8 cellular contexts compared by ENCODE assay signal in genomic region chr15:30990451-30991300, GRCh38. TPM values are rescaled to one million over a fixed set of nuclear protein-coding genes. Genes with fewer than 3 reads are reported as not detected.
DNase-seq lines count a peak whose midpoint lies in the region; ATAC-seq and TF ChIP-seq lines count a peak whose summit lies in the region.

No MANE protein-coding gene starts in this region.

- DNase-seq in GM03348 (ENCODE audit: low spot score): peak; percentile 29
- no peak for DNase-seq in T-helper 17 cell
- no peak for DNase-seq in esophagus squamous epithelium (lab: John Stamatoyannopoulos, UW)
- DNase-seq in middle frontal gyrus (ENCODE audit: extremely low spot score, low spot score): no peak
- no peak for DNase-seq in NCI-H2107 (lab: John Stamatoyannopoulos, UW)

- no peak for TF ChIP-seq POLR2A in esophagus squamous epithelium (IDR thresholded peaks at IDR 0.05)

- H3K4me3 ChIP-seq in esophagus squamous epithelium: peak overlapping the region; percentile 76 to 99 (median 92)
- peak overlapping the region; percentile 74 for H3K4me3 ChIP-seq in neuron (ENCODE audit: low read length)

- no peak for TF ChIP-seq CTCF in esophagus squamous epithelium (IDR thresholded peaks at IDR 0.05)

- intact Hi-C loops in esophagus squamous epithelium (cut with DNase I): no loop called here

- H2AFZ ChIP-seq in neuron (ENCODE audit: low read depth, low read length): peak overlapping the region; percentile 77

- H3K4me3 Mint-ChIP-seq in T-helper 17 cell: peak overlapping the region; percentile 97

- 1 to 3% methylated on average over 15 to 27 of the region's 28 CpGs for WGBS in esophagus squamous epithelium, 2 donors

- H3K36me3 ChIP-seq in esophagus squamous epithelium (peaks cover 0 to 23% (median 0%) of the 10 kb centered on the region in 3 donors), neuron (ENCODE audit: insufficient read depth, low read length) (peaks cover 10% of the 10 kb centered on the region)

- H3K4me1 Mint-ChIP-seq in T-helper 17 cell: peaks cover 20% of the 10 kb centered on the region

- peak overlapping the region; percentile 91 for H3K27ac Mint-ChIP-seq in T-helper 17 cell

- H3K27me3 ChIP-seq in esophagus squamous epithelium: no peaks in the 10 kb centered on the region
- no peaks in the 10 kb centered on the region for H3K27me3 ChIP-seq in neuron (ENCODE audit: insufficient read depth, low read length)

- peaks cover 3% of the 10 kb centered on the region for H3K36me3 Mint-ChIP-seq in T-helper 17 cell (ENCODE audit: low read depth)

- H3K4me1 ChIP-seq in esophagus squamous epithelium: peaks cover 18 to 61% (median 28%) of the 10 kb centered on the region in 3 donors
- H3K4me1 ChIP-seq in neuron (ENCODE audit: insufficient read depth, low read length): peaks cover 14% of the 10 kb centered on the region

- peak overlapping the region; percentile 96 to 99 (median 98) for H3K27ac ChIP-seq in esophagus squamous epithelium

- ATAC-seq in HG02938 (IDR thresholded peaks at IDR 0.05; ENCODE audit: unreplicated experiment) (peak; percentile 22), T-helper 17 cell (no peak), HG02870 (IDR thresholded peaks at IDR 0.05; ENCODE audit: unreplicated experiment) (no peak)

- no peaks in the 10 kb centered on the region for H3K9me3 ChIP-seq in T-helper 17 cell (ENCODE audit: control insufficient read depth, low read length, poor library complexity, severe bottlenecking)
- no peaks in the 10 kb centered on the region for H3K9me3 ChIP-seq in esophagus squamous epithelium
- H3K9me3 ChIP-seq in neuron (ENCODE audit: low read length): no peaks in the 10 kb centered on the region

- H3K27me3 Mint-ChIP-seq in T-helper 17 cell: no peaks in the 10 kb centered on the region

RNA-seq across cellular contexts. Expression of gene MTMR10, which starts 0.8 kb away (rescaled TPM):
- total RNA-seq in T-helper 17 cell (10 to 100 TPM; 33.3 to 38.6 TPM), esophagus squamous epithelium (10 to 100 TPM; 16.6 to 41.2 (median 28.0) TPM)
